8 cellular contexts compared by ENCODE assay signal in the genomic region with DNA sequence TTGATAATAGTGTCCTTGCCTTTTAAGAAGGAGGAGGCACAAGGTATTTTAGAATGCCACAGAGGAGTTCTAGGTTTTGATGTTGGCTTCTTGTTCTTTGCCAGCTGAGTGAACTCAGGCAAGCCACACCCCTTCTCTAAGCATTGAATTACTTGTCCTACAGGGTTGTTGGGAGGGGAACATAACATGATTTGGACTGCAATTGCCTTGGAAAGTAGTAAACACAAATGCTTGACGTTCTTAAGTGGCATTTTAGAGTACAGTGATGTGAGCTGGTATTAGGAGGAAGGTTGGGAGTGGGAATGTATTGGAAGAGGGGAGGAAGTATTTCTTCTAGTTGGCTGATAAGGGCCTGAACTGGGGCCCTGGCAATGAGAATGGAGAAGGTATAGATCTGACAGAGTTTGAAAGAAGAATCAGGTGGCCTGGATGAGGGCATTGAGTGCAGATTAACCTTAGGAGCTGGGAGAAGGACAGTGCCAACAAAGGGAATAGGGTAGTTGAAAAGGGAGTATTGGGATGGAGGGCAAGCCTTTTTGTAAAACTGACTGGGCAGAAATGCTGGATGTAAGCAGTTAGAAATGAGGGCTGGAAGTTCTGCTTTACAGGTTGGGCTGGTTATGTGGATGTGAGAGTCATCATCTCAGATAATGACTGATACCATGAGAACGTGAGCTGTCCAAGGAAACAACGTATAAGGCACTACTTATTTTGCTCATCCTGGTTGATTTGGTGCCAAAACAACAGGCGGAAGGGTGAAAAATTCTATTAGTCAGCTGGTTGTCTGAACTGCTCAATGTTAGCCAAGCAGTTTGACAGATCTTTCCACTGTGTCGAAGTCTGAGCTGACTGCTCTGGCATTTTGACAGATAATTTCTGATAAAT. TPM values are rescaled to one million over a fixed set of nuclear protein-coding genes. Genes with fewer than 3 reads are reported as not detected.
A peak's percentile ranks its signal among the peaks of the same experiment; 100 is the strongest.
DNase-seq lines count a peak whose midpoint lies in the region; ATAC-seq and TF ChIP-seq lines count a peak whose summit lies in the region.

No MANE protein-coding gene starts in this region.

- no peak overlapping the region for H3K4me2 ChIP-seq in IMR-90 (ENCODE audit: low read depth, low read length)
- H3K4me2 ChIP-seq in parathyroid adenoma (ENCODE audit: low read length), result peak overlapping the region; percentile 77

- no peak for DNase-seq in Right ventricle myocardium inferior (ENCODE audit: missing footprints)
- no peak for DNase-seq in cardiac septum (ENCODE audit: low spot score)
- peak; percentile 82 for DNase-seq in IMR-90
- DNase-seq in epidermal melanocyte (ENCODE audit: insufficient read length, low spot score), result peak; percentile 23
- no peak for DNase-seq in AML-193 (lab: John Stamatoyannopoulos, UW)
- no peak for DNase-seq in HuH-7 (ENCODE audit: low spot score)
- no peak for DNase-seq in NCI-H69 (lab: John Stamatoyannopoulos, UW)

- no peak for TF ChIP-seq POLR2A in IMR-90 (IDR thresholded peaks at IDR 0.05; ENCODE audit: low read depth, low read length)

- H3K79me1 ChIP-seq in IMR-90 (ENCODE audit: low read depth in 1 of 2, low read length in 2 of 2), result peaks cover 0 to 5% of the 10 kb centered on the region in 2 experiments; a peak in 2 of 4 replicates

- POLR2A ChIA-PET in IMR-90 (lab: Charles Lee; ENCODE audit: unreplicated experiment), result no interaction called here

- H3K23ac ChIP-seq in IMR-90 (ENCODE audit: low read depth, low read length), result no peak overlapping the region

- no peak overlapping the region for H3K27ac ChIP-seq in IMR-90 (ENCODE audit: insufficient read depth, low read length)
- H3K27ac ChIP-seq in parathyroid adenoma, result peak overlapping the region; percentile 95

- peaks cover 4% of the 10 kb centered on the region for H3K9me1 ChIP-seq in IMR-90 (ENCODE audit: insufficient read depth, low read length)

- H3K4me1 ChIP-seq in IMR-90 (ENCODE audit: control insufficient read depth, insufficient read depth, low read length), result peaks cover 14% of the 10 kb centered on the region; the same call in 1 of the 2 replicates
- peaks cover 58% of the 10 kb centered on the region for H3K4me1 ChIP-seq in parathyroid adenoma

- H3K36me3 ChIP-seq in IMR-90 (ENCODE audit: control insufficient read depth, insufficient read depth, low read length) (no peaks in the 10 kb centered on the region), parathyroid adenoma (ENCODE audit: control insufficient read depth, insufficient read depth, low read length) (no peaks in the 10 kb centered on the region)

- no peak overlapping the region for H3K18ac ChIP-seq in IMR-90 (ENCODE audit: low read depth, low read length)

- 11% methylated on average over 3 of the region's 5 CpGs; no CpG with 5 or more reads in 1 of the 2 experiments for WGBS in IMR-90 (ENCODE audit: extremely low coverage in 2 of 2, insufficient read length in 1 of 2), 2 experiments

- no peak overlapping the region for H2AK9ac ChIP-seq in IMR-90 (replicated peaks; ENCODE audit: low read depth, low read length, poor library complexity)

- CTCF ChIA-PET in IMR-90 (lab: Yijun Ruan, JAX), result interaction anchor here (0.6 kb wide), 1 partner anchor 67 kb away, joined by 4 read pairs; no protein-coding TSS in a partner anchor

- H3K9me3 ChIP-seq in IMR-90 (ENCODE audit: control insufficient read depth, insufficient read depth, low read length) (no peaks in the 10 kb centered on the region), parathyroid adenoma (ENCODE audit: control insufficient read depth, low read length) (no peaks in the 10 kb centered on the region)

- dilution Hi-C loops in IMR-90 (cut with HindIII; ENCODE audit: low sequenced_read_pairs, unreplicated experiment), result no loop called here

- no TSS peak for BruUV-seq in IMR-90 (replicated peaks; lab: Mats Ljungman, UMichigan)

- H3K4me3 ChIP-seq in IMR-90 (ENCODE audit: insufficient read depth, low read depth, low read length), result no peak overlapping the region
- peak overlapping the region; percentile 49 for H3K4me3 ChIP-seq in parathyroid adenoma (ENCODE audit: low read depth, low read length)

- no peak overlapping the region for H2BK5ac ChIP-seq in IMR-90 (ENCODE audit: low read depth, low read length, poor library complexity, severe bottlenecking)

- in situ Hi-C loops in IMR-90 (cut with MboI; ENCODE audit: low sequenced_read_pairs), result no loop called here

- no peak overlapping the region for H3K14ac ChIP-seq in IMR-90 (replicated peaks; ENCODE audit: low read depth, low read length)

- H2AFZ ChIP-seq in IMR-90 (replicated peaks; ENCODE audit: low read length, poor library complexity) (peak overlapping the region; percentile 5), parathyroid adenoma (peak overlapping the region; percentile 43)

- H4K8ac ChIP-seq in IMR-90 (ENCODE audit: low read depth in 2 of 2, low read length in 2 of 2), result no peak overlapping the region

- no peak overlapping the region for H3K56ac ChIP-seq in IMR-90 (ENCODE audit: extremely low read depth, insufficient read depth, low read length)

- TF ChIP-seq CTCF in IMR-90 (conservative IDR thresholded peaks at IDR 0.05; ENCODE audit: low read depth, low read length), result no peak
- no peak for TF ChIP-seq CTCF in parathyroid adenoma (IDR thresholded peaks at IDR 0.05)

- no peak for TF ChIP-seq RAD21 in IMR-90 (IDR thresholded peaks at IDR 0.05; ENCODE audit: low read length)

- peak; percentile 49 for ATAC-seq in Right ventricle myocardium inferior
- peak; percentile 64 for ATAC-seq in IMR-90 (ENCODE audit: low read depth)

- H4K91ac ChIP-seq in IMR-90 (ENCODE audit: insufficient read depth, low read depth, low read length), result no peak overlapping the region

- no peak overlapping the region for H2BK120ac ChIP-seq in IMR-90 (ENCODE audit: low read depth, low read length)

- no peak overlapping the region for H2AK5ac ChIP-seq in IMR-90 (ENCODE audit: low read depth, low read length)

- H4K20me1 ChIP-seq in IMR-90 (ENCODE audit: insufficient read depth, low read length), result no peaks in the 10 kb centered on the region

- intact Hi-C loops in Right ventricle myocardium inferior (cut with DNase I) (no loop called here), cardiac septum (cut with DNase I) (no loop called here), IMR-90 (cut with micrococcal nuclease) (no loop called here)

- H3K4ac ChIP-seq in IMR-90 (ENCODE audit: low read depth, low read length), result no peak overlapping the region

- H3K79me2 ChIP-seq in parathyroid adenoma, result peaks cover 26% of the 10 kb centered on the region

- no peak overlapping the region for H2BK20ac ChIP-seq in IMR-90 (ENCODE audit: low read depth, low read length)

- no peak overlapping the region for H4K5ac ChIP-seq in IMR-90 (ENCODE audit: low read depth, low read length)

- no peak overlapping the region for H2BK15ac ChIP-seq in IMR-90 (ENCODE audit: low read depth, low read length)

- H3K9ac ChIP-seq in IMR-90 (ENCODE audit: low read depth, low read length) (no peak overlapping the region), parathyroid adenoma (no peak overlapping the region)

- H3K27me3 ChIP-seq in IMR-90 (ENCODE audit: control insufficient read depth, insufficient read depth, low read length), result no peaks in the 10 kb centered on the region
- H3K27me3 ChIP-seq in parathyroid adenoma (ENCODE audit: control insufficient read depth, insufficient read depth, low read length), result no peaks in the 10 kb centered on the region

TF ChIP-seq in IMR-90, 13 proteins besides CTCF, POLR2A, EP300 and RAD21:
- TF ChIP-seq MXI1 (IDR thresholded peaks at IDR 0.05; ENCODE audit: borderline replicate concordance, low read depth, low read length) (no peak), BHLHE40 (IDR thresholded peaks at IDR 0.05; ENCODE audit: low read depth, low read length) (peak; percentile 84), CHD1 (IDR thresholded peaks at IDR 0.05; ENCODE audit: low read depth, low read length) (no peak), USF2 (IDR thresholded peaks at IDR 0.05; ENCODE audit: low read depth, low read length) (no peak), RFX5 (IDR thresholded peaks at IDR 0.05; ENCODE audit: low read depth, low read length) (no peak), SMC3 (IDR thresholded peaks at IDR 0.05; ENCODE audit: low read depth, low read length) (no peak), MAZ (IDR thresholded peaks at IDR 0.05; ENCODE audit: borderline replicate concordance, low read depth, low read length) (no peak), NFE2L2 (IDR thresholded peaks at IDR 0.05; ENCODE audit: low read depth, low read length) (no peak), MAFK (IDR thresholded peaks at IDR 0.05; ENCODE audit: low read depth, low read length) (peak; percentile 32; the same call in 1 of the 2 replicates)

RNA-seq across cellular contexts. Expression of gene KAT2B, which starts 16.7 kb away (rescaled TPM):
- total RNA-seq in Right ventricle myocardium inferior (118 TPM), cardiac septum (51.3 TPM), IMR-90 (2012; rRNA removed) (2.2 and 3.1 TPM in 2 replicates)
- 1.6 and 2.0 TPM in 2 replicates for polyA plus RNA-seq in IMR-90 (2012; rRNA removed)
- polyA plus RNA-seq in IMR-90 (2012; cell fraction: cytosol; rRNA removed), result 0.32 and 0.34 TPM in 2 replicates
- 0.34 and 2.8 TPM in 2 replicates for polyA plus RNA-seq in IMR-90 (2012; cell fraction: nucleus; rRNA removed; ENCODE audit: low replicate concordance)

RNA-seq across cellular contexts. Expression of gene PP2D1, which starts 44.9 kb away (rescaled TPM):
- not detected for total RNA-seq in Right ventricle myocardium inferior
- not detected for total RNA-seq in cardiac septum
- total RNA-seq in IMR-90 (2012; rRNA removed), result not detected in 2 replicates
- not detected in 2 replicates for polyA plus RNA-seq in IMR-90 (2012; rRNA removed)
- polyA plus RNA-seq in IMR-90 (2012; cell fraction: cytosol; rRNA removed), result not detected in 2 replicates
- polyA plus RNA-seq in IMR-90 (2012; cell fraction: nucleus; rRNA removed; ENCODE audit: low replicate concordance), result not detected in 2 replicates

Comparison
In these comparisons a context has a peak if more than half of its experiments do, and no peak if none do; other contexts are left out.
1. DNase-seq: peak in IMR-90 (single experiment) and epidermal melanocyte (single experiment); none in Right ventricle myocardium inferior (single experiment), cardiac septum (single experiment), AML-193 (0 of 2), HuH-7 (single experiment) and NCI-H69 (single experiment).
2. RNA of gene KAT2B, which starts 16.7 kb away (total RNA-seq): 118 TPM in Right ventricle myocardium inferior (single experiment) and 51.3 TPM in cardiac septum (single experiment); 2.2 to 3.1 TPM in IMR-90; every median in the first group is over 10 times any median in the second.